8 cellular contexts compared by ENCODE assay signal in genomic region chr1:31934706-31935629, GRCh38. TPM values are rescaled to one million over a fixed set of nuclear protein-coding genes. Genes with fewer than 3 reads are reported as not detected.
DNase-seq lines count a peak whose midpoint lies in the region; ATAC-seq, FAIRE-seq and TF ChIP-seq lines count a peak whose summit lies in the region.

No MANE protein-coding gene starts in this region.

- POLR2A ChIA-PET in IMR-90 (lab: Charles Lee; ENCODE audit: unreplicated experiment): interaction anchor here (0.6 to 0.7 kb wide), 2 partner anchors 10 to 23 kb away, joined by 3 read pairs; no protein-coding TSS in a partner anchor

- H3K9me3 ChIP-seq in IMR-90 (ENCODE audit: control insufficient read depth, insufficient read depth, low read length) (no peaks in the 10 kb centered on the region), keratinocyte (ENCODE audit: control insufficient read depth, low read depth, low read length) (no peaks in the 10 kb centered on the region), testis (no peaks in the 10 kb centered on the region)

- H3K9me3 Mint-ChIP-seq in activated T-helper 17 cell treated with anti-CD3 and anti-CD28 coated beads, Interleukin-2, amount 50 U/mL, for 72 hours: no peaks in the 10 kb centered on the region

- H3K14ac ChIP-seq in IMR-90 (replicated peaks; ENCODE audit: low read depth, low read length): no peak overlapping the region

- peaks cover 83% of the 10 kb centered on the region for H3K36me3 Mint-ChIP-seq in activated T-helper 17 cell treated with anti-CD3 and anti-CD28 coated beads, Interleukin-2, amount 50 U/mL, for 72 hours (ENCODE audit: low read depth)

- dilution Hi-C loops in IMR-90 (cut with HindIII; ENCODE audit: low sequenced_read_pairs, unreplicated experiment) (no loop called here), keratinocyte (cut with MboI; ENCODE audit: extremely low pct_ligation_motif_present, low sequenced_read_pairs) (no loop called here)

- 0 out of 2 replicates have a peak, but pooled peaks have one; percentile 1 for ATAC-seq in IMR-90 (ENCODE audit: low read depth)
- ATAC-seq in activated T-helper 17 cell treated with anti-CD3 and anti-CD28 coated beads, Interleukin-2, amount 50 U/mL, for 72 hours (replicated peaks): peak; percentile 12

- peak overlapping the region; percentile 8; the same call in 1 of the 2 replicates for H3K9ac ChIP-seq in IMR-90 (ENCODE audit: low read depth, low read length)
- peak overlapping the region; percentile 74 for H3K9ac ChIP-seq in keratinocyte (ENCODE audit: control insufficient read depth, extremely low read depth, insufficient read depth, low read length)

- no peak overlapping the region for H4K5ac ChIP-seq in IMR-90 (ENCODE audit: low read depth, low read length)

- H3K9me1 ChIP-seq in IMR-90 (ENCODE audit: insufficient read depth, low read length) (peaks cover 20% of the 10 kb centered on the region), keratinocyte (ENCODE audit: control insufficient read depth, extremely low read depth, insufficient read depth, low read length) (peaks cover 3% of the 10 kb centered on the region)

- peaks cover 75% of the 10 kb centered on the region for H4K20me1 ChIP-seq in IMR-90 (ENCODE audit: insufficient read depth, low read length)
- H4K20me1 ChIP-seq in keratinocyte (ENCODE audit: control insufficient read depth, extremely low read depth, insufficient read depth, low read length): peaks cover 20% of the 10 kb centered on the region

- peak overlapping the region; percentile 97 for H3K27ac Mint-ChIP-seq in activated T-helper 17 cell treated with anti-CD3 and anti-CD28 coated beads, Interleukin-2, amount 50 U/mL, for 72 hours

- CTCF ChIA-PET in IMR-90 (lab: Yijun Ruan, JAX): interaction anchor here (0.6 to 1.8 kb wide), 4 partner anchors 9 to 128 kb away, joined by 3 to 8 read pairs (median 4); no protein-coding TSS in a partner anchor

- H3K4me3 ChIP-seq in IMR-90 (ENCODE audit: insufficient read depth, low read depth, low read length): peak overlapping the region; percentile 2
- peak overlapping the region; percentile 8 to 60 (median 58) for H3K4me3 ChIP-seq in keratinocyte (ENCODE audit: control insufficient read depth in 2 of 3, extremely low read depth in 1 of 3, insufficient read depth in 2 of 3, low read depth in 1 of 3, low read length in 3 of 3)
- no peak overlapping the region for H3K4me3 ChIP-seq in testis

- peak overlapping the region; percentile 16; the same call in 1 of the 2 replicates for H3K18ac ChIP-seq in IMR-90 (ENCODE audit: low read depth, low read length)

- intact Hi-C loops in IMR-90 (cut with micrococcal nuclease) (loop anchor here (1.0 kb wide), 1 partner anchor 29 kb away; no protein-coding TSS in a partner anchor), testis (cut with DNase I; ENCODE audit: low total_unique reads) (no loop called here)

- no peak overlapping the region for H3K56ac ChIP-seq in IMR-90 (ENCODE audit: extremely low read depth, insufficient read depth, low read length)

- H3K4me2 ChIP-seq in IMR-90 (ENCODE audit: low read depth, low read length) (peak overlapping the region; percentile 76), keratinocyte (ENCODE audit: control insufficient read depth, extremely low read depth, insufficient read depth, low read depth, low read length) (peak overlapping the region; percentile 94)

- TF ChIP-seq POLR2A in IMR-90 (IDR thresholded peaks at IDR 0.05; ENCODE audit: low read depth, low read length): peak; percentile 20; the same call in 1 of the 2 replicates
- no peak for TF ChIP-seq POLR2A in testis (IDR thresholded peaks at IDR 0.05)

- no peaks in the 10 kb centered on the region for H3K27me3 ChIP-seq in IMR-90 (ENCODE audit: control insufficient read depth, insufficient read depth, low read length)
- no peaks in the 10 kb centered on the region for H3K27me3 ChIP-seq in keratinocyte (ENCODE audit: control insufficient read depth, extremely low read depth, insufficient read depth, low read length)
- H3K27me3 ChIP-seq in testis: no peaks in the 10 kb centered on the region

- BruUV-seq in IMR-90 (replicated peaks; lab: Mats Ljungman, UMichigan): TSS peak; percentile 23

- peak overlapping the region in 1 of 2 experiments; percentile 61; a peak in 1 of 4 replicates for H4K8ac ChIP-seq in IMR-90 (ENCODE audit: low read depth in 2 of 2, low read length in 2 of 2)

- WGBS in IMR-90 (ENCODE audit: extremely low coverage in 2 of 2, insufficient read length in 1 of 2), 2 experiments: 75% methylated on average over 2 of the region's 8 CpGs; no CpG with 5 or more reads in 1 of the 2 experiments
- WGBS in testis, 2 donors: 24 to 32% methylated on average over 8 of the region's 8 CpGs

- H3K27me3 Mint-ChIP-seq in activated T-helper 17 cell treated with anti-CD3 and anti-CD28 coated beads, Interleukin-2, amount 50 U/mL, for 72 hours: no peaks in the 10 kb centered on the region

- H2BK15ac ChIP-seq in IMR-90 (ENCODE audit: low read depth, low read length): no peak overlapping the region

- H2BK20ac ChIP-seq in IMR-90 (ENCODE audit: low read depth, low read length): no peak overlapping the region

- TF ChIP-seq CTCF in IMR-90 (conservative IDR thresholded peaks at IDR 0.05; ENCODE audit: low read depth, low read length) (no peak), keratinocyte (optimal IDR thresholded peaks at IDR 0.05 in 1 of 3, IDR thresholded peaks at IDR 0.05 in 1 of 3, conservative IDR thresholded peaks at IDR 0.05 in 1 of 3; ENCODE audit: extremely low read depth in 1 of 3, insufficient read depth in 2 of 3, low read length in 3 of 3) (no peak), testis (IDR thresholded peaks at IDR 0.05) (no peak)

- H3K79me2 ChIP-seq in keratinocyte (ENCODE audit: control insufficient read depth, insufficient read depth, low read length): peaks cover 76% of the 10 kb centered on the region

- H2BK120ac ChIP-seq in IMR-90 (ENCODE audit: low read depth, low read length): peak overlapping the region; percentile 30; the same call in 1 of the 2 replicates

- H3K4me1 Mint-ChIP-seq in activated T-helper 17 cell treated with anti-CD3 and anti-CD28 coated beads, Interleukin-2, amount 50 U/mL, for 72 hours: peaks cover 59% of the 10 kb centered on the region

- peaks cover 25% of the 10 kb centered on the region for H3K4me1 ChIP-seq in IMR-90 (ENCODE audit: control insufficient read depth, insufficient read depth, low read length)
- peaks cover 70% of the 10 kb centered on the region for H3K4me1 ChIP-seq in keratinocyte (ENCODE audit: control insufficient read depth, extremely low read depth, insufficient read depth, low read length)
- H3K4me1 ChIP-seq in testis: peaks cover 52% of the 10 kb centered on the region

- in situ Hi-C loops in IMR-90 (cut with MboI; ENCODE audit: low sequenced_read_pairs): no loop called here
- in situ Hi-C loops in G401 (cut with HindIII; ENCODE audit: low sequenced_read_pairs): no loop called here

- H3K36me3 ChIP-seq in IMR-90 (ENCODE audit: control insufficient read depth, insufficient read depth, low read length): no peaks in the 10 kb centered on the region
- H3K36me3 ChIP-seq in keratinocyte (ENCODE audit: control insufficient read depth in 2 of 2, extremely low read depth in 1 of 2, insufficient read depth in 2 of 2, low read length in 2 of 2): peaks cover 0 to 7% of the 10 kb centered on the region in 2 experiments
- no peaks in the 10 kb centered on the region for H3K36me3 ChIP-seq in testis (ENCODE audit: low read depth, missing control alignments)

- H3K4ac ChIP-seq in IMR-90 (ENCODE audit: low read depth, low read length): peak overlapping the region; percentile 38

- peak; percentile 46 for DNase-seq in AG20443 (ENCODE audit: low spot score)
- peak; percentile 70 for DNase-seq in IMR-90
- no peak for DNase-seq in keratinocyte (ENCODE audit: low read depth, low spot score)
- no peak for DNase-seq in testis
- no peak for DNase-seq in epidermal melanocyte (ENCODE audit: insufficient read length, low spot score)
- no peak for DNase-seq in caudate nucleus (lab: John Stamatoyannopoulos, UW)
- DNase-seq in G401 (ENCODE audit: low spot score): no peak

- peak overlapping the region; percentile 97 for H3K4me3 Mint-ChIP-seq in activated T-helper 17 cell treated with anti-CD3 and anti-CD28 coated beads, Interleukin-2, amount 50 U/mL, for 72 hours

- peak overlapping the region; percentile 26 for H3K23ac ChIP-seq in IMR-90 (ENCODE audit: low read depth, low read length)

- no peak overlapping the region; the same call in 1 of the 2 replicates for H4K91ac ChIP-seq in IMR-90 (ENCODE audit: insufficient read depth, low read depth, low read length)

- peak overlapping the region; percentile 52 for H2BK5ac ChIP-seq in IMR-90 (ENCODE audit: low read depth, low read length, poor library complexity, severe bottlenecking)

- H2AK9ac ChIP-seq in IMR-90 (replicated peaks; ENCODE audit: low read depth, low read length, poor library complexity): peak overlapping the region; percentile 45

- no peak overlapping the region for H2AK5ac ChIP-seq in IMR-90 (ENCODE audit: low read depth, low read length)

- peak; percentile 9 for FAIRE-seq in keratinocyte (lab: Jason Lieb, UNC)

- TF ChIP-seq RAD21 in IMR-90 (IDR thresholded peaks at IDR 0.05; ENCODE audit: low read length): no peak

- H2AFZ ChIP-seq in IMR-90 (replicated peaks; ENCODE audit: low read length, poor library complexity) (no peak overlapping the region), keratinocyte (ENCODE audit: control insufficient read depth, low read length) (no peak overlapping the region)

- peaks cover 4 to 36% of the 10 kb centered on the region in 2 experiments; a peak in 2 of 4 replicates for H3K79me1 ChIP-seq in IMR-90 (ENCODE audit: low read depth in 1 of 2, low read length in 2 of 2)

- H3K27ac ChIP-seq in IMR-90 (ENCODE audit: insufficient read depth, low read length) (peak overlapping the region; percentile 30), keratinocyte (ENCODE audit: control insufficient read depth, insufficient read depth, low read length) (peak overlapping the region; percentile 96), testis (peak overlapping the region; percentile 31 to 55), caudate nucleus (ENCODE audit: low read depth, low read length) (no peak overlapping the region)

RNA-seq across cellular contexts. Expression of gene PTP4A2, which starts 3.2 kb away (rescaled TPM):
- total RNA-seq in IMR-90 (2012; rRNA removed): 328 and 537 TPM in 2 replicates
- polyA plus RNA-seq in IMR-90 (2012; rRNA removed): 99.8 and 135 TPM in 2 replicates
- polyA plus RNA-seq in IMR-90 (2012; cell fraction: cytosol; rRNA removed): 19.3 and 45.6 TPM in 2 replicates
- 5.8 and 62.3 TPM in 2 replicates for polyA plus RNA-seq in IMR-90 (2012; cell fraction: nucleus; rRNA removed; ENCODE audit: low replicate concordance)
- total RNA-seq in activated T-helper 17 cell treated with anti-CD3 and anti-CD28 coated beads, Interleukin-2, amount 50 U/mL, for 72 hours: 100 to 1,000 TPM; 285 to 351 TPM
- polyA plus RNA-seq in keratinocyte: 130 to 368 TPM (median 228 TPM) in 3 replicates
- 45.8 TPM for polyA plus RNA-seq in keratinocyte (2011; ENCODE audit: low read depth)
- polyA plus RNA-seq in keratinocyte (2011; cell fraction: cytosol; rRNA removed): 133 and 268 TPM in 2 replicates
- 43.9 and 72.5 TPM in 2 replicates for polyA plus RNA-seq in keratinocyte (2011; cell fraction: nucleus; rRNA removed)
- 119 and 195 TPM in 2 replicates for polyA plus RNA-seq in keratinocyte (2012; ENCODE audit: low replicate concordance)
- 115 to 228 TPM (median 199 TPM) in 3 replicates for polyA minus RNA-seq in keratinocyte
- 174 TPM for polyA minus RNA-seq in keratinocyte (2011; cell fraction: cytosol; rRNA and poly(A)+ RNA removed)
- polyA minus RNA-seq in keratinocyte (2011; cell fraction: nucleus; rRNA and poly(A)+ RNA removed): 37.6 and 72.0 TPM in 2 replicates
- total RNA-seq in testis: 100 to 1,000 TPM; 137 to 189 TPM
- polyA plus RNA-seq in testis (ENCODE audit: insufficient read depth, low read depth, low replicate concordance): 305 TPM
- 280 and 436 TPM in 2 replicates for total RNA-seq in G401 (2014; rRNA removed; shearing (Covaris generic))

Comparison
In these comparisons a context has a peak if more than half of its experiments do, and no peak if none do; other contexts are left out.
1. DNase-seq: peak in AG20443 (single experiment) and IMR-90 (single experiment); none in keratinocyte (single experiment), testis (single experiment), epidermal melanocyte (single experiment), caudate nucleus (0 of 61) and G401 (single experiment).
2. H3K4me3 ChIP-seq: peak in IMR-90 (single experiment) and keratinocyte (3 of 3); none in testis (0 of 2).